Comparison of ENCODE assay signal across 1 cellular context in the genomic region with DNA sequence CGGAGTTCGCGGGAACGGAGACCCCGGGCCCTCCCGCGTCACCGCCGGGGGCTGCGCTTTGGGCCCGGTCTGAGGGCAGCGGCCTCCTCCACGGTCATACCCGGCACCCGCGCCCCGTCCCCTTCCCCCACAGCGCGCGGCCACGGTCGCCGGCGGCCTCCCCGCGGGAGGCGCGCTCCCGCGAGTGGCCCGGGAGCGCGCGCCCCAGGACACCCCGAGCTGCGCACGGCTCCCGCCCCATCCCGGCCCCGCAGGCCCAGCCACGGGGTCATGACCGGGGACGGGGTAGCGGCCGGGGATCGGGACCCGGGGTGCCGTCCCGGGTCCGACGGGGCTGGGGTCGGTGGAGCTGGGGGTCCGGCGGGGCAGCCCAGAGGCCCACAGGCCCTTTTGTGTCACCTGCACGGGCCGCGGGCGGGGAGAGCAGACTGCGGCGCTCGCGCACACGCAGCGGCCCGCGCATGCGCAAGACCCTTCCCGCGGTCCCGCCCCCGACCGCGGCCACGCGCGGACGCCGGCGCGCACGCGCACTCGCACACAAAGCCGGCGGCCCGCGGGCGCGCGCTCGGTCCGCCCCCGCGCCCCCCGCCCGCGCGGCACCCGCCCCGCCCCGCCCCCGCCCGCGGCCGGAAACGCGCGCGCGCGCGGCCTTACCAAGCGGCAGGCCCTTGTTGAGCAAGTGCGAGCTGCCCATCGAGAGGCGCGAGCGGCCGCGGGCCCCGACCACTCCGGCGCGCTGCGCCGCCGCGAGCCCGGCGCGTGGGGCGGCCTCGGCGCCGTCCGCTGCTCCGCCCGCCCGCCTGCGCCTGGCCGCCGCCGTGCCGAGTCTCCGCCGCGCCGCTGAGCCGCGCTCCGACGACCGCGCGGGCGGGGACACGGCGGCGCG.
TF ChIP-seq lines count a peak whose summit lies in the region.

A gene (minus strand): TSS at position 869 of the 886 bp plus-strand sequence. CDS start 7,799 bp downstream, outside the sequence.

TF ChIP-seq in SK-N-SH treated with all-trans-retinoic acid at 6 μM for 48 hours, 23 proteins besides CTCF, POLR2A, EP300 and RAD21 (continued from another document):
- TF ChIP-seq, protein P1, sequence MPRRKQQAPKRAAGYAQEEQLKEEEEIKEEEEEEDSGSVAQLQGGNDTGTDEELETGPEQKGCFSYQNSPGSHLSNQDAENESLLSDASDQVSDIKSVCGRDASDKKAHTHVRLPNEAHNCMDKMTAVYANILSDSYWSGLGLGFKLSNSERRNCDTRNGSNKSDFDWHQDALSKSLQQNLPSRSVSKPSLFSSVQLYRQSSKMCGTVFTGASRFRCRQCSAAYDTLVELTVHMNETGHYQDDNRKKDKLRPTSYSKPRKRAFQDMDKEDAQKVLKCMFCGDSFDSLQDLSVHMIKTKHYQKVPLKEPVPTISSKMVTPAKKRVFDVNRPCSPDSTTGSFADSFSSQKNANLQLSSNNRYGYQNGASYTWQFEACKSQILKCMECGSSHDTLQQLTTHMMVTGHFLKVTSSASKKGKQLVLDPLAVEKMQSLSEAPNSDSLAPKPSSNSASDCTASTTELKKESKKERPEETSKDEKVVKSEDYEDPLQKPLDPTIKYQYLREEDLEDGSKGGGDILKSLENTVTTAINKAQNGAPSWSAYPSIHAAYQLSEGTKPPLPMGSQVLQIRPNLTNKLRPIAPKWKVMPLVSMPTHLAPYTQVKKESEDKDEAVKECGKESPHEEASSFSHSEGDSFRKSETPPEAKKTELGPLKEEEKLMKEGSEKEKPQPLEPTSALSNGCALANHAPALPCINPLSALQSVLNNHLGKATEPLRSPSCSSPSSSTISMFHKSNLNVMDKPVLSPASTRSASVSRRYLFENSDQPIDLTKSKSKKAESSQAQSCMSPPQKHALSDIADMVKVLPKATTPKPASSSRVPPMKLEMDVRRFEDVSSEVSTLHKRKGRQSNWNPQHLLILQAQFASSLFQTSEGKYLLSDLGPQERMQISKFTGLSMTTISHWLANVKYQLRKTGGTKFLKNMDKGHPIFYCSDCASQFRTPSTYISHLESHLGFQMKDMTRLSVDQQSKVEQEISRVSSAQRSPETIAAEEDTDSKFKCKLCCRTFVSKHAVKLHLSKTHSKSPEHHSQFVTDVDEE (CRISPR knock-in tag; IDR thresholded peaks at IDR 0.05): peak; percentile 91
- TF ChIP-seq SNAI2 (CRISPR knock-in tag; IDR thresholded peaks at IDR 0.05) (peak; percentile 86; the same call in 1 of the 2 replicates), ZFP30 (CRISPR knock-in tag; IDR thresholded peaks at IDR 0.05) (no peak), CSDC2 (CRISPR knock-in tag; IDR thresholded peaks at IDR 0.05) (peak; percentile 93), ESRRG (CRISPR knock-in tag; IDR thresholded peaks at IDR 0.05) (no peak), GLIS3 (CRISPR knock-in tag; IDR thresholded peaks at IDR 0.05) (no peak)
- TF ChIP-seq, protein P2, sequence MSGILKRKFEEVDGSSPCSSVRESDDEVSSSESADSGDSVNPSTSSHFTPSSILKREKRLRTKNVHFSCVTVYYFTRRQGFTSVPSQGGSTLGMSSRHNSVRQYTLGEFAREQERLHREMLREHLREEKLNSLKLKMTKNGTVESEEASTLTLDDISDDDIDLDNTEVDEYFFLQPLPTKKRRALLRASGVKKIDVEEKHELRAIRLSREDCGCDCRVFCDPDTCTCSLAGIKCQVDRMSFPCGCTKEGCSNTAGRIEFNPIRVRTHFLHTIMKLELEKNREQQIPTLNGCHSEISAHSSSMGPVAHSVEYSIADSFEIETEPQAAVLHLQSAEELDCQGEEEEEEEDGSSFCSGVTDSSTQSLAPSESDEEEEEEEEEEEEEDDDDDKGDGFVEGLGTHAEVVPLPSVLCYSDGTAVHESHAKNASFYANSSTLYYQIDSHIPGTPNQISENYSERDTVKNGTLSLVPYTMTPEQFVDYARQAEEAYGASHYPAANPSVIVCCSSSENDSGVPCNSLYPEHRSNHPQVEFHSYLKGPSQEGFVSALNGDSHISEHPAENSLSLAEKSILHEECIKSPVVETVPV (CRISPR knock-in tag; IDR thresholded peaks at IDR 0.05): no peak
TF ChIP-seq in SK-N-SH treated with all-trans-retinoic acid at 6 μM for 48 hours: peak in this region for 6.
